ENCODE assay signal across 11 cellular contexts in genomic region chr16:84641643-84642358, GRCh38. TPM values are rescaled to one million over a fixed set of nuclear protein-coding genes. Genes with fewer than 3 reads are reported as not detected.
DNase-seq lines count a peak whose midpoint lies in the region; ATAC-seq and TF ChIP-seq lines count a peak whose summit lies in the region.
"Had no signal": no experiment of that assay in that cellular context is flagged by ENCODE, and none has a peak within 500 bp of the region (broad histone marks: within the 10 kb centered on the region; RNA-seq: fewer than 3 reads in every experiment).

No MANE protein-coding gene starts in this region.

- peaks cover 6% of the 10 kb centered on the region for H3K36me3 Mint-ChIP-seq in activated naive CD4-positive, alpha-beta T cell treated with anti-CD3 and anti-CD28 coated beads for 36 hours (ENCODE audit: low read depth)
- H3K36me3 Mint-ChIP-seq in endothelial cell (ENCODE audit: low read depth, unreplicated experiment), result no peaks in the 10 kb centered on the region
- H3K36me3 Mint-ChIP-seq: natural killer cell had no signal

- peaks cover 7% of the 10 kb centered on the region for H3K9me3 Mint-ChIP-seq in activated naive CD4-positive, alpha-beta T cell treated with anti-CD3 and anti-CD28 coated beads for 36 hours
- H3K9me3 Mint-ChIP-seq in endothelial cell (ENCODE audit: unreplicated experiment), result no peaks in the 10 kb centered on the region
- H3K9me3 Mint-ChIP-seq: natural killer cell had no signal

- H3K36me3 ChIP-seq in Peyer's patch (no peaks in the 10 kb centered on the region), thyroid gland (no peaks in the 10 kb centered on the region)
- H3K36me3 ChIP-seq: esophagus muscularis mucosa had no signal

- TF ChIP-seq POLR2A in Peyer's patch (IDR thresholded peaks at IDR 0.05) (no peak), thyroid gland (IDR thresholded peaks at IDR 0.05) (no peak)

- H3K4me1 ChIP-seq in Peyer's patch (peaks cover 0 to 28% (median 19%) of the 10 kb centered on the region in 4 donors), thyroid gland (peaks cover 13 to 28% of the 10 kb centered on the region in 2 donors)

- peaks cover 46% of the 10 kb centered on the region for H3K4me1 Mint-ChIP-seq in activated naive CD4-positive, alpha-beta T cell treated with anti-CD3 and anti-CD28 coated beads for 36 hours (ENCODE audit: low read depth)
- H3K4me1 Mint-ChIP-seq in endothelial cell (ENCODE audit: unreplicated experiment), result peaks cover 7% of the 10 kb centered on the region

- H3K27ac ChIP-seq in Peyer's patch, result peak overlapping the region; percentile 42 to 70 (median 44)
- H3K27ac ChIP-seq in thyroid gland, result peak overlapping the region; percentile 62 to 97 (median 79)
- H3K27ac ChIP-seq: KMS-11 had no signal

- intact Hi-C loops in activated naive CD4-positive, alpha-beta T cell treated with anti-CD3 and anti-CD28 coated beads for 36 hours (cut with micrococcal nuclease), result loop anchor here (10.0 kb wide), 1 partner anchor 913 kb away; no protein-coding TSS in a partner anchor
- intact Hi-C loops in thyroid gland (cut with DNase I), result no loop called here

- no peaks in the 10 kb centered on the region for H3K27me3 ChIP-seq in Peyer's patch
- no peaks in the 10 kb centered on the region for H3K27me3 ChIP-seq in thyroid gland
- H3K27me3 ChIP-seq: esophagus muscularis mucosa had no signal

- H3K9me3 ChIP-seq in Peyer's patch (no peaks in the 10 kb centered on the region), thyroid gland (no peaks in the 10 kb centered on the region)
- H3K9me3 ChIP-seq: esophagus muscularis mucosa had no signal

- H3K4me3 ChIP-seq in Peyer's patch, result no peak overlapping the region
- H3K4me3 ChIP-seq in thyroid gland (replicated peaks in 1 of 3), result no peak overlapping the region
- H3K4me3 ChIP-seq: esophagus muscularis mucosa had no signal

- TF ChIP-seq CTCF in Peyer's patch (IDR thresholded peaks at IDR 0.05), result no peak
- TF ChIP-seq CTCF in endothelial cell (IDR thresholded peaks at IDR 0.05; ENCODE audit: unreplicated experiment), result no peak
- no peak for TF ChIP-seq CTCF in thyroid gland (IDR thresholded peaks at IDR 0.05)

- WGBS in thyroid gland, 2 donors, result 83 to 94% methylated on average over 6 of the region's 6 CpGs

- peak overlapping the region; percentile 67 for H3K4me3 Mint-ChIP-seq in activated naive CD4-positive, alpha-beta T cell treated with anti-CD3 and anti-CD28 coated beads for 36 hours
- H3K4me3 Mint-ChIP-seq in endothelial cell (ENCODE audit: unreplicated experiment), result no peak overlapping the region
- H3K4me3 Mint-ChIP-seq: natural killer cell had no signal

- CTCF ChIA-PET in activated naive CD4-positive, alpha-beta T cell treated with anti-CD3 and anti-CD28 coated beads for 36 hours (lab: Charles Lee), result interaction anchor here (0.6 to 2.0 kb wide), 4 partner anchors 19 to 277 kb away, joined by 3 to 6 read pairs (median 4); no protein-coding TSS in a partner anchor

- ATAC-seq in GM19324 (IDR thresholded peaks at IDR 0.05; ENCODE audit: low FRiP score, unreplicated experiment) (no peak), HG03159 (IDR thresholded peaks at IDR 0.05; ENCODE audit: unreplicated experiment) (no peak), HG02678 (IDR thresholded peaks at IDR 0.05; ENCODE audit: unreplicated experiment) (no peak)

- no peaks in the 10 kb centered on the region for H3K27me3 Mint-ChIP-seq in activated naive CD4-positive, alpha-beta T cell treated with anti-CD3 and anti-CD28 coated beads for 36 hours (ENCODE audit: low read depth)
- peaks cover 8% of the 10 kb centered on the region for H3K27me3 Mint-ChIP-seq in endothelial cell (ENCODE audit: unreplicated experiment)

- H3K27ac Mint-ChIP-seq in activated naive CD4-positive, alpha-beta T cell treated with anti-CD3 and anti-CD28 coated beads for 36 hours, result no peak overlapping the region
- peak overlapping the region; percentile 13 for H3K27ac Mint-ChIP-seq in endothelial cell (ENCODE audit: unreplicated experiment)

- peak; percentile 54 for DNase-seq in activated naive CD4-positive, alpha-beta T cell treated with anti-CD3 and anti-CD28 coated beads for 36 hours
- DNase-seq in activated naive CD4-positive, alpha-beta T cell treated with Interleukin-2 at 50 U/mL for 16 hours, result no peak
- peak in 1 of 3 donors; percentile 30 for DNase-seq in Peyer's patch
- DNase-seq in endothelial cell (ENCODE audit: low spot score), result no peak
- no peak for DNase-seq in thyroid gland
- DNase-seq: natural killer cell had no signal

RNA-seq across cellular contexts. Expression of gene KLHL36, which starts 6.5 kb away (rescaled TPM):
- total RNA-seq in activated naive CD4-positive, alpha-beta T cell treated with anti-CD3 and anti-CD28 coated beads for 36 hours, result 10 to 100 TPM; 45.7 to 50.3 TPM
- total RNA-seq in Peyer's patch, result 10 to 100 TPM; 57.8 to 81.4 (median 74.4) TPM
- 40.8 TPM for total RNA-seq in endothelial cell (ENCODE audit: unreplicated experiment)
- total RNA-seq in thyroid gland, result 100 to 1,000 TPM in 1 of 4 donors, 10 to 100 TPM in 3; 61.7 to 107 (median 78.0) TPM

RNA-seq across cellular contexts. Expression of gene COTL1, which starts 23.9 kb away (rescaled TPM):
- total RNA-seq in activated naive CD4-positive, alpha-beta T cell treated with anti-CD3 and anti-CD28 coated beads for 36 hours, result 100 to 1,000 TPM; 325 to 328 TPM
- 10 to 100 TPM; 29.6 to 84.2 (median 43.1) TPM for total RNA-seq in Peyer's patch
- total RNA-seq in endothelial cell (ENCODE audit: unreplicated experiment), result 87.3 TPM
- 10 to 100 TPM; 26.0 to 39.7 (median 31.4) TPM for total RNA-seq in thyroid gland

RNA-seq across cellular contexts. Expression of gene USP10, which starts 58.0 kb away (rescaled TPM):
- 10 to 100 TPM; 93.9 to 95.2 TPM for total RNA-seq in activated naive CD4-positive, alpha-beta T cell treated with anti-CD3 and anti-CD28 coated beads for 36 hours
- total RNA-seq in Peyer's patch (10 to 100 TPM; 48.0 to 85.5 (median 59.9) TPM), endothelial cell (ENCODE audit: unreplicated experiment) (81.2 TPM), thyroid gland (10 to 100 TPM; 63.0 to 98.4 (median 70.9) TPM)
